Comparison of ENCODE assay signal across 29 cellular contexts in genomic region chr2:145635706-145636427, GRCh38.
"Had no signal": no experiment of that assay in that cellular context is flagged by ENCODE, and none has a peak within 500 bp of the region (broad histone marks: within the 10 kb centered on the region; RNA-seq: fewer than 3 reads in every experiment).

No MANE protein-coding gene starts in this region.

- H3K27me3 ChIP-seq: ascending aorta, Peyer's patch, SJSA1 had no signal

- ATAC-seq: activated CD8-positive, alpha-beta memory T cell treated with anti-CD3 and anti-CD28 coated beads, Interleukin-2, amount 10 ng/mL, durations not matched to agents 7 days and 5 days; T-cell; T-helper 17 cell had no signal

- H3K36me3 Mint-ChIP-seq: activated CD8-positive, alpha-beta memory T cell treated with anti-CD3 and anti-CD28 coated beads, Interleukin-2, amount 10 ng/mL, durations not matched to agents 7 days and 5 days; activated naive CD4-positive, alpha-beta T cell treated with anti-CD3 and anti-CD28 coated beads, Interleukin-2, amount 50 U/mL, for 24 hours; activated naive CD8-positive, alpha-beta T cell treated with anti-CD3 and anti-CD28 coated beads, Interleukin-2, amount 10 ng/mL, durations not matched to agents 7 days and 5 days; T-cell had no signal

- H3K27ac ChIP-seq: ascending aorta, Peyer's patch, SJSA1, WERI-Rb-1 had no signal

- H3K9ac ChIP-seq: SK-N-SH had no signal

- H3K4me1 Mint-ChIP-seq: activated CD4-positive, alpha-beta memory T cell treated with anti-CD3 and anti-CD28 coated beads, Interleukin-2, amount 10 ng/mL, durations not matched to agents 7 days and 5 days; activated CD8-positive, alpha-beta memory T cell treated with anti-CD3 and anti-CD28 coated beads, Interleukin-2, amount 10 ng/mL, durations not matched to agents 7 days and 5 days; activated naive CD4-positive, alpha-beta T cell treated with anti-CD3 and anti-CD28 coated beads, Interleukin-2, amount 50 U/mL, for 24 hours; activated naive CD8-positive, alpha-beta T cell treated with anti-CD3 and anti-CD28 coated beads, Interleukin-2, amount 10 ng/mL, durations not matched to agents 7 days and 5 days; T-cell; T-helper 17 cell had no signal

- H3K27ac Mint-ChIP-seq: activated CD4-positive, alpha-beta memory T cell treated with anti-CD3 and anti-CD28 coated beads, Interleukin-2, amount 10 ng/mL, durations not matched to agents 7 days and 5 days; activated CD8-positive, alpha-beta memory T cell treated with anti-CD3 and anti-CD28 coated beads, Interleukin-2, amount 10 ng/mL, durations not matched to agents 7 days and 5 days; activated naive CD4-positive, alpha-beta T cell treated with anti-CD3 and anti-CD28 coated beads, Interleukin-2, amount 50 U/mL, for 24 hours; activated naive CD8-positive, alpha-beta T cell treated with anti-CD3 and anti-CD28 coated beads, Interleukin-2, amount 10 ng/mL, durations not matched to agents 7 days and 5 days; T-cell; T-helper 17 cell had no signal

- H3K4me1 ChIP-seq: ascending aorta, Peyer's patch, SJSA1 had no signal

- H3K27me3 Mint-ChIP-seq: activated CD4-positive, alpha-beta memory T cell treated with anti-CD3 and anti-CD28 coated beads, Interleukin-2, amount 10 ng/mL, durations not matched to agents 7 days and 5 days; activated CD8-positive, alpha-beta memory T cell treated with anti-CD3 and anti-CD28 coated beads, Interleukin-2, amount 10 ng/mL, durations not matched to agents 7 days and 5 days; activated naive CD4-positive, alpha-beta T cell treated with anti-CD3 and anti-CD28 coated beads, Interleukin-2, amount 50 U/mL, for 24 hours; activated naive CD8-positive, alpha-beta T cell treated with anti-CD3 and anti-CD28 coated beads, Interleukin-2, amount 10 ng/mL, durations not matched to agents 7 days and 5 days; T-cell; T-helper 17 cell had no signal

- H3K4me2 ChIP-seq: SK-N-SH had no signal

- H3K36me3 ChIP-seq: ascending aorta, Peyer's patch, SJSA1, WERI-Rb-1 had no signal

- H3K4me3 ChIP-seq: ascending aorta, Peyer's patch, SJSA1 had no signal

- DNase-seq: activated CD4-positive, alpha-beta memory T cell treated with anti-CD3 and anti-CD28 coated beads, Interleukin-2, amount 10 ng/mL, durations not matched to agents 7 days and 5 days; activated CD4-positive, alpha-beta T cell treated with anti-CD3 and anti-CD28 coated beads for 1 hour; activated CD4-positive, alpha-beta T cell treated with anti-CD3 and anti-CD28 coated beads for 48 hours; activated CD4-positive, CD25-positive, alpha-beta regulatory T cell; activated CD8-positive, alpha-beta memory T cell treated with anti-CD3 and anti-CD28 coated beads for 24 hours; activated CD8-positive, alpha-beta memory T cell treated with anti-CD3 and anti-CD28 coated beads, Interleukin-2, amount 10 ng/mL, durations not matched to agents 7 days and 5 days; activated CD8-positive, alpha-beta memory T cell treated with anti-CD3 and anti-CD28 coated beads, Interleukin-2, amount 50 U/mL, for 48 hours; activated effector memory CD4-positive, alpha-beta T cell treated with Interleukin-2 at 50 U/mL for 16 hours; activated naive CD8-positive, alpha-beta T cell treated with anti-CD3 and anti-CD28 coated beads, Interleukin-2, amount 10 ng/mL, durations not matched to agents 7 days and 5 days; activated T-cell treated with anti-CD3 and anti-CD28 coated beads, Interleukin-2, amount 50 U/mL, for 48 hours; amygdala; Karpas-422; NCI-H1048; NCI-H1105 treated with DMSO at 0.1 percent for 48 hours; NCI-H1436; NCI-H1694; NCI-H1930; NCI-H345; NCI-H524 treated with DMSO at 0.1 percent for 48 hours; Peyer's patch; RPMI8226; SHP77 treated with DMSO at 0.1 percent for 48 hours; SK-N-SH; T-cell; T-helper 17 cell; WERI-Rb-1 had no signal

- H3K9me3 Mint-ChIP-seq: activated CD4-positive, alpha-beta memory T cell treated with anti-CD3 and anti-CD28 coated beads, Interleukin-2, amount 10 ng/mL, durations not matched to agents 7 days and 5 days; activated naive CD4-positive, alpha-beta T cell treated with anti-CD3 and anti-CD28 coated beads, Interleukin-2, amount 50 U/mL, for 24 hours; activated naive CD8-positive, alpha-beta T cell treated with anti-CD3 and anti-CD28 coated beads, Interleukin-2, amount 10 ng/mL, durations not matched to agents 7 days and 5 days; T-cell had no signal

- H3K4me3 Mint-ChIP-seq: activated CD4-positive, alpha-beta memory T cell treated with anti-CD3 and anti-CD28 coated beads, Interleukin-2, amount 10 ng/mL, durations not matched to agents 7 days and 5 days; activated CD8-positive, alpha-beta memory T cell treated with anti-CD3 and anti-CD28 coated beads, Interleukin-2, amount 10 ng/mL, durations not matched to agents 7 days and 5 days; activated naive CD4-positive, alpha-beta T cell treated with anti-CD3 and anti-CD28 coated beads, Interleukin-2, amount 50 U/mL, for 24 hours; activated naive CD8-positive, alpha-beta T cell treated with anti-CD3 and anti-CD28 coated beads, Interleukin-2, amount 10 ng/mL, durations not matched to agents 7 days and 5 days; T-cell; T-helper 17 cell had no signal

- H3K9me3 ChIP-seq: ascending aorta, Peyer's patch, SJSA1, SK-N-SH had no signal
